12 cellular contexts compared by ENCODE assay signal in the genomic region with DNA sequence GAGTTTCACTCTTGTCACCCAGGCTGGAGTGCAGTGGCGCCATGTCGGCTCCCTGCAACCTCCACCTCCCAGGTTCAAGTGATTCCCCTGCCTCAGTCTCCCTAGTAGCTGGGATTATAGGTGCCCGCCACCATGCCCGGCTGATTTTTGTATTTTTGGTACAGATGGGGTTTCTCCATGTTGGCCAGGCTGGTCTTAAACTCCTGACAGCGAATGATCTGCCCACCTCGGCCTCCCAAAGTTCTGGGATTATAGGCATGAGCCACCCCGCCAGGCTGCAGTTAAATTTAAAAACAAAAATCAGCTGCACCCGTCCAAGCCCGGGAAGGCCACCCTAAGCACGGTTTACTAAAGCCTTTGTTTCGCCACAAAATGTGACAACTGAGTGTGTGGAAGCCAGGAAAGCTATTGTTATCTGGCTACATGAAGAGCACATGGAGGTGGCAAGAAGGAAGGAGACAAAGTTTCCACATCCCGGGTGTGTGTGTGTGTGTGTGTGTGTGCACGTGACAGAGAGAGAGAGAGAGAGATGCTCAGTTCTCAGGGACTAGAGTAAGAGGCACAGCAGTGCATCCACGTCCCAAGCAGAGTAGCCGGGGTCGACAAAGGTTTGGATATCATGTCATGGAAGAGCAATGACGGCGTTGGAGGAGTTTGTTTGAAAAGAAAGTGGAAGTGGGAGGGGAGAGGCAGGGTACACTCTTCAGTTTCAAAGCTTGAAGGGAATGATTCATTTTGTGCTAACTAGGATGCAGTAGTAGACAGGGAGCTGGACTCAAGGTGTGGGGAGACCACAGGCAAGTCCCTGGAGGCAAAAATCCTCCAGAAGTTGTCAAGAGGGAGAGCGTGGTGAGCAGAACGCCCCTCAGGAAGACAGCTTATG. TPM values are rescaled to one million over a fixed set of nuclear protein-coding genes. Genes with fewer than 3 reads are reported as not detected.
DNase-seq lines count a peak whose midpoint lies in the region; ATAC-seq lines count a peak whose summit lies in the region.
"Had no signal": no experiment of that assay in that cellular context is flagged by ENCODE, and none has a peak within 500 bp of the region (broad histone marks: within the 10 kb centered on the region; RNA-seq: fewer than 3 reads in every experiment).

No MANE protein-coding gene starts in this region.

- H3K4me3 ChIP-seq in mesendoderm (ENCODE audit: low read length): no peak overlapping the region

- H3K79me1 ChIP-seq in mesendoderm (ENCODE audit: low read length): no peaks in the 10 kb centered on the region

- no peaks in the 10 kb centered on the region for H3K9me3 Mint-ChIP-seq in activated CD4-positive, alpha-beta T cell treated with anti-CD3 and anti-CD28 coated beads, Interleukin-2, amount 10 ng/mL, durations not matched to agents 7 days and 5 days
- H3K9me3 Mint-ChIP-seq in T-helper 1 cell treated with Interleukin-12 subunit alpha and Interleukin-12 subunit beta and Interleukin-4 antibody, amounts not matched to agents 30 μg/mL and 1 μg/mL, for 36 hours: no peaks in the 10 kb centered on the region
- H3K9me3 Mint-ChIP-seq in stimulated activated naive CD8-positive, alpha-beta T cell treated with anti-CD3 and anti-CD28 coated beads, Interleukin-15, Interleukin-2, amounts not matched to agents 100 ng/mL and 50 ng/mL, for 24 hours: no peaks in the 10 kb centered on the region

- H3K4ac ChIP-seq in mesendoderm (ENCODE audit: low read depth, low read length): no peak overlapping the region

- H3K27me3 Mint-ChIP-seq in activated CD4-positive, alpha-beta T cell treated with anti-CD3 and anti-CD28 coated beads, Interleukin-2, amount 10 ng/mL, durations not matched to agents 7 days and 5 days: no peaks in the 10 kb centered on the region
- H3K27me3 Mint-ChIP-seq in T-helper 1 cell treated with Interleukin-12 subunit alpha and Interleukin-12 subunit beta and Interleukin-4 antibody, amounts not matched to agents 30 μg/mL and 1 μg/mL, for 36 hours (ENCODE audit: low read depth): no peaks in the 10 kb centered on the region
- H3K27me3 Mint-ChIP-seq in stimulated activated naive CD8-positive, alpha-beta T cell treated with anti-CD3 and anti-CD28 coated beads, Interleukin-15, Interleukin-2, amounts not matched to agents 100 ng/mL and 50 ng/mL, for 24 hours: no peaks in the 10 kb centered on the region

- no peaks in the 10 kb centered on the region for H3K36me3 ChIP-seq in mesendoderm (ENCODE audit: control insufficient read depth, insufficient read depth, low read length)

- H3K9ac ChIP-seq in mesendoderm (ENCODE audit: low read length): no peak overlapping the region

- H4K8ac ChIP-seq in mesendoderm (ENCODE audit: low read depth, low read length): no peak overlapping the region

- H3K56ac ChIP-seq in mesendoderm (ENCODE audit: low read length): no peak overlapping the region

- peaks cover 70% of the 10 kb centered on the region for H3K36me3 Mint-ChIP-seq in activated CD4-positive, alpha-beta T cell treated with anti-CD3 and anti-CD28 coated beads, Interleukin-2, amount 10 ng/mL, durations not matched to agents 7 days and 5 days (ENCODE audit: low read depth)
- peaks cover 39% of the 10 kb centered on the region for H3K36me3 Mint-ChIP-seq in T-helper 1 cell treated with Interleukin-12 subunit alpha and Interleukin-12 subunit beta and Interleukin-4 antibody, amounts not matched to agents 30 μg/mL and 1 μg/mL, for 36 hours (ENCODE audit: low read depth)
- peaks cover 54% of the 10 kb centered on the region for H3K36me3 Mint-ChIP-seq in stimulated activated naive CD8-positive, alpha-beta T cell treated with anti-CD3 and anti-CD28 coated beads, Interleukin-15, Interleukin-2, amounts not matched to agents 100 ng/mL and 50 ng/mL, for 24 hours (ENCODE audit: low read depth)

- POLR2A ChIA-PET in activated CD4-positive, alpha-beta T cell treated with anti-CD3 and anti-CD28 coated beads, Interleukin-2, amount 10 ng/mL, durations not matched to agents 7 days and 5 days (lab: Charles Lee): interaction anchor here (0.6 to 2.6 kb wide), 2 partner anchors 20 kb away, joined by 3 to 19 read pairs; a partner anchor contains a TSS

- DNase-seq in activated CD4-positive, alpha-beta T cell treated with anti-CD3 and anti-CD28 coated beads, Interleukin-2, amount 10 ng/mL, durations not matched to agents 7 days and 5 days: peak; percentile 31
- no peak for DNase-seq in activated CD4-positive, alpha-beta T cell treated with anti-CD3 and anti-CD28 coated beads, Interleukin-2, amount 50 U/mL, for 1 hour
- peak; percentile 37 for DNase-seq in ecto neural progenitor cell (ENCODE audit: low spot score)
- DNase-seq in mesendoderm: no peak
- DNase-seq in NCI-H510A (lab: John Stamatoyannopoulos, UW): no peak
- DNase-seq: effector CD8-positive, alpha-beta T cell; heart right ventricle; NCI-H1105 had no signal

- no peak overlapping the region for H2BK120ac ChIP-seq in mesendoderm (ENCODE audit: low read depth, low read length)

- H2BK15ac ChIP-seq in mesendoderm (replicated peaks; ENCODE audit: low read depth): no peak overlapping the region

- no CpG with 5 or more reads among the region's 20 CpGs for WGBS in mesendoderm (ENCODE audit: extremely low coverage, insufficient coverage, low lambda C conversion rate)

- H2BK5ac ChIP-seq in mesendoderm (ENCODE audit: low read length): no peak overlapping the region

- peaks cover 73% of the 10 kb centered on the region for H3K4me1 Mint-ChIP-seq in activated CD4-positive, alpha-beta T cell treated with anti-CD3 and anti-CD28 coated beads, Interleukin-2, amount 10 ng/mL, durations not matched to agents 7 days and 5 days
- H3K4me1 Mint-ChIP-seq in T-helper 1 cell treated with Interleukin-12 subunit alpha and Interleukin-12 subunit beta and Interleukin-4 antibody, amounts not matched to agents 30 μg/mL and 1 μg/mL, for 36 hours (ENCODE audit: low read depth): peaks cover 58% of the 10 kb centered on the region
- peaks cover 77% of the 10 kb centered on the region for H3K4me1 Mint-ChIP-seq in stimulated activated naive CD8-positive, alpha-beta T cell treated with anti-CD3 and anti-CD28 coated beads, Interleukin-15, Interleukin-2, amounts not matched to agents 100 ng/mL and 50 ng/mL, for 24 hours (ENCODE audit: low read depth)

- peak overlapping the region; percentile 67 for H3K4me3 Mint-ChIP-seq in activated CD4-positive, alpha-beta T cell treated with anti-CD3 and anti-CD28 coated beads, Interleukin-2, amount 10 ng/mL, durations not matched to agents 7 days and 5 days
- H3K4me3 Mint-ChIP-seq in T-helper 1 cell treated with Interleukin-12 subunit alpha and Interleukin-12 subunit beta and Interleukin-4 antibody, amounts not matched to agents 30 μg/mL and 1 μg/mL, for 36 hours: peak overlapping the region; percentile 72
- H3K4me3 Mint-ChIP-seq in stimulated activated naive CD8-positive, alpha-beta T cell treated with anti-CD3 and anti-CD28 coated beads, Interleukin-15, Interleukin-2, amounts not matched to agents 100 ng/mL and 50 ng/mL, for 24 hours: peak overlapping the region; percentile 64

- CTCF ChIA-PET in activated CD4-positive, alpha-beta T cell treated with anti-CD3 and anti-CD28 coated beads, Interleukin-2, amount 10 ng/mL, durations not matched to agents 7 days and 5 days (lab: Charles Lee): interaction anchor here (0.9 to 7.9 kb wide), 7 partner anchors 12 to 143 kb away, joined by 3 to 57 read pairs (median 3); a partner anchor contains a TSS

- no peaks in the 10 kb centered on the region for H3K79me2 ChIP-seq in mesendoderm (ENCODE audit: control insufficient read depth, insufficient read depth, low read length)

- H2AK5ac ChIP-seq in mesendoderm (ENCODE audit: low read length): no peak overlapping the region

- no peak overlapping the region for H4K5ac ChIP-seq in mesendoderm (ENCODE audit: low read length)

- H3K27ac ChIP-seq in mesendoderm (ENCODE audit: low read depth, low read length): no peak overlapping the region

- ATAC-seq in HG03378 (IDR thresholded peaks at IDR 0.05; ENCODE audit: unreplicated experiment): no peak
- ATAC-seq: heart right ventricle had no signal

- H3K27me3 ChIP-seq in mesendoderm (ENCODE audit: insufficient read depth, low read length, poor library complexity): no peaks in the 10 kb centered on the region

- H3K18ac ChIP-seq in mesendoderm (ENCODE audit: low read length): no peak overlapping the region

- H3K4me2 ChIP-seq in mesendoderm (ENCODE audit: low read length): no peak overlapping the region

- peak overlapping the region; percentile 88 for H3K27ac Mint-ChIP-seq in activated CD4-positive, alpha-beta T cell treated with anti-CD3 and anti-CD28 coated beads, Interleukin-2, amount 10 ng/mL, durations not matched to agents 7 days and 5 days
- H3K27ac Mint-ChIP-seq in T-helper 1 cell treated with Interleukin-12 subunit alpha and Interleukin-12 subunit beta and Interleukin-4 antibody, amounts not matched to agents 30 μg/mL and 1 μg/mL, for 36 hours: peak overlapping the region; percentile 91
- peak overlapping the region; percentile 92 for H3K27ac Mint-ChIP-seq in stimulated activated naive CD8-positive, alpha-beta T cell treated with anti-CD3 and anti-CD28 coated beads, Interleukin-15, Interleukin-2, amounts not matched to agents 100 ng/mL and 50 ng/mL, for 24 hours

- no peak overlapping the region for H3K23ac ChIP-seq in mesendoderm (ENCODE audit: low read length)

- H3K4me1 ChIP-seq in mesendoderm (ENCODE audit: control insufficient read depth, low read depth, low read length): peaks cover 2% of the 10 kb centered on the region

RNA-seq across cellular contexts. Expression of a gene that starts 20.1 kb away (rescaled TPM):
- total RNA-seq in activated CD4-positive, alpha-beta T cell treated with anti-CD3 and anti-CD28 coated beads, Interleukin-2, amount 10 ng/mL, durations not matched to agents 7 days and 5 days: 100 to 1,000 TPM; 121 to 138 TPM
- polyA plus RNA-seq in mesendoderm (2013, experiment 1 of 2): 1.6 TPM
- 1.5 TPM for polyA plus RNA-seq in mesendoderm (2013, experiment 2 of 2)
- total RNA-seq: Daoy had no signal

RNA-seq across cellular contexts. Expression of a gene that starts 47.7 kb away (rescaled TPM):
- not detected for total RNA-seq in activated CD4-positive, alpha-beta T cell treated with anti-CD3 and anti-CD28 coated beads, Interleukin-2, amount 10 ng/mL, durations not matched to agents 7 days and 5 days
- not detected for polyA plus RNA-seq in mesendoderm (2013, experiment 1 of 2)
- not detected for polyA plus RNA-seq in mesendoderm (2013, experiment 2 of 2)
- total RNA-seq: Daoy, heart right ventricle had no signal
- polyA plus RNA-seq: heart right ventricle had no signal

Comparison
In these comparisons a context has a peak if more than half of its experiments do, and no peak if none do; other contexts are left out.
1. DNase-seq: peak in activated CD4-positive, alpha-beta T cell treated with anti-CD3 and anti-CD28 coated beads, Interleukin-2, amount 10 ng/mL, durations not matched to agents 7 days and 5 days (single experiment) and ecto neural progenitor cell (single experiment); none in activated CD4-positive, alpha-beta T cell treated with anti-CD3 and anti-CD28 coated beads, Interleukin-2, amount 50 U/mL, for 1 hour (single experiment), mesendoderm (single experiment) and NCI-H510A (single experiment).
2. Peak in every context shown above with its lines, with median percentiles within 50 percentile points of each other: H3K27ac Mint-ChIP-seq and H3K4me3 Mint-ChIP-seq.